Comparison of ENCODE assay signal across 22 cellular contexts in the genomic region with DNA sequence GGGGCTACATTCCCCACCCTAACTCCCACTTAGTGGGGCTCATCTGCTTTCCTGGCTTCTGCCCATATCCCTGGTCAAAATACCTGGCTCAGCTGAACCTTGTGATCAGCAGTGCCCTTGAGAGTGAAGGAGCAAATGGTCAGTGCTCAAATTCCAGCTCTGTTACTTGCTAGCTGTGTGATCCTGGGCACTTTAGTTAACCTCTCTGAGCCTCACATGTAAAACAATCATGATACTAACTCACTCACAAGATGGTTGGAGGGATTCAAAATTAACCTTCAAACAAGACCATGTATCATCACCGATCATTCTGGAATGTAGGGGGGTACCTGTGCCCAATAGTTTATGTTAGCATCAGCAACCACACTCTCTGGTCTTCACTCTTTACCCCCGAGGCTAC.
A peak's percentile ranks its signal among the peaks of the same experiment; 100 is the strongest.
DNase-seq lines count a peak whose midpoint lies in the region; ATAC-seq and TF ChIP-seq lines count a peak whose summit lies in the region.
"Had no signal": no experiment of that assay in that cellular context is flagged by ENCODE, and none has a peak within 500 bp of the region (broad histone marks: within the 10 kb centered on the region; RNA-seq: fewer than 3 reads in every experiment).

No MANE protein-coding gene starts in this region.

- peaks cover 16 to 17% of the 10 kb centered on the region in 2 donors for H3K4me1 Mint-ChIP-seq in natural killer cell treated with Interleukin-12 subunit alpha and Interleukin-12 subunit beta and Interleukin-15 and Interleukin-18, amount 100 ng/mL, for 72 hours (ENCODE audit: low read depth in 2 of 2)
- H3K4me1 Mint-ChIP-seq in natural killer cell (peaks cover 15 to 16% of the 10 kb centered on the region in 2 donors), neural progenitor cell (peaks cover 24% of the 10 kb centered on the region)

- TF ChIP-seq CTCF in natural killer cell (IDR thresholded peaks at IDR 0.05) (no peak), neural progenitor cell (IDR thresholded peaks at IDR 0.05) (no peak)

- H3K36me3 ChIP-seq in KOPT-K1 (ENCODE audit: insufficient read depth, low read length) (no peaks in the 10 kb centered on the region), neural progenitor cell (no peaks in the 10 kb centered on the region)
- H3K36me3 ChIP-seq: BE2C; BLaER1 treated with 17β-estradiol and CSF1 and Interleukin-3, amounts not matched to agents 10 nM and 100 nM had no signal

- intact Hi-C loops in natural killer cell (cut with micrococcal nuclease), result no loop called here

- no peak overlapping the region for H3K27ac Mint-ChIP-seq in natural killer cell treated with Interleukin-12 subunit alpha and Interleukin-12 subunit beta and Interleukin-15 and Interleukin-18, amount 100 ng/mL, for 72 hours
- H3K27ac Mint-ChIP-seq in natural killer cell (no peak overlapping the region), neural progenitor cell (peak overlapping the region; percentile 67)
- H3K27ac Mint-ChIP-seq: CD14-positive monocyte; CD4-positive, alpha-beta T cell; CD8-positive, alpha-beta memory T cell had no signal

- H3K4me1 ChIP-seq in neural progenitor cell, result peaks cover 13% of the 10 kb centered on the region
- H3K4me1 ChIP-seq: BE2C had no signal

- no peak for ATAC-seq in natural killer cell treated with Interleukin-12 subunit alpha and Interleukin-12 subunit beta and Interleukin-15 and Interleukin-18, amount 100 ng/mL, for 72 hours
- ATAC-seq in natural killer cell, result no peak
- ATAC-seq: A549 had no signal

- peak overlapping the region; percentile 100 for H3K27ac ChIP-seq in KOPT-K1 (ENCODE audit: low read depth, low read length, poor library complexity, severe bottlenecking)
- no peak overlapping the region for H3K27ac ChIP-seq in neural progenitor cell
- H3K27ac ChIP-seq: A549; BLaER1 treated with 17β-estradiol and CSF1 and Interleukin-3, amounts not matched to agents 10 nM and 100 nM; GM23248 had no signal

- H2AFZ ChIP-seq in neural progenitor cell (replicated peaks), result no peak overlapping the region
- H2AFZ ChIP-seq: GM23248 had no signal

- H3K9ac ChIP-seq in neural progenitor cell, result no peak overlapping the region
- H3K9ac ChIP-seq: BLaER1 treated with 17β-estradiol and CSF1 and Interleukin-3, amounts not matched to agents 10 nM and 100 nM; GM23248 had no signal

- H3F3A ChIP-seq in neural progenitor cell (ENCODE audit: low read depth), result no peaks in the 10 kb centered on the region

- H3K4me3 Mint-ChIP-seq in natural killer cell treated with Interleukin-12 subunit alpha and Interleukin-12 subunit beta and Interleukin-15 and Interleukin-18, amount 100 ng/mL, for 72 hours, result no peak overlapping the region
- no peak overlapping the region for H3K4me3 Mint-ChIP-seq in natural killer cell
- H3K4me3 Mint-ChIP-seq in neural progenitor cell, result no peak overlapping the region
- H3K4me3 Mint-ChIP-seq: CD14-positive monocyte; CD4-positive, alpha-beta T cell had no signal

- H3K36me3 Mint-ChIP-seq in natural killer cell treated with Interleukin-12 subunit alpha and Interleukin-12 subunit beta and Interleukin-15 and Interleukin-18, amount 100 ng/mL, for 72 hours, result no peaks in the 10 kb centered on the region
- H3K36me3 Mint-ChIP-seq in natural killer cell, result no peaks in the 10 kb centered on the region
- H3K36me3 Mint-ChIP-seq in neural progenitor cell, result no peaks in the 10 kb centered on the region

- DNase-seq in natural killer cell treated with Interleukin-12 subunit alpha and Interleukin-12 subunit beta and Interleukin-15 and Interleukin-18, amount 100 ng/mL, for 72 hours (ENCODE audit: low spot score), result peak; percentile 41
- no peak for DNase-seq in natural killer cell
- no peak for DNase-seq in neural progenitor cell (ENCODE audit: low spot score)
- no peak for DNase-seq in NCI-H2029 treated with DMSO at 0.1 percent for 48 hours (lab: John Stamatoyannopoulos, UW)
- no peak for DNase-seq in kidney glomerular epithelial cell (lab: John Stamatoyannopoulos, UW)
- no peak for DNase-seq in foreskin melanocyte
- DNase-seq: 8988T; ACHN; AML-193; BE2C; CD4-positive, alpha-beta T cell; CD8-positive, alpha-beta memory T cell; DMS 273 treated with DMSO at 0.1 percent for 48 hours; DMS79; GF-D8; GM23248; H7; HCEC 1CT had no signal

- H3K4me2 ChIP-seq in neural progenitor cell, result no peak overlapping the region
- H3K4me2 ChIP-seq: A549; BLaER1 treated with 17β-estradiol and CSF1 and Interleukin-3, amounts not matched to agents 10 nM and 100 nM had no signal

- H3K79me2 ChIP-seq in neural progenitor cell (ENCODE audit: low read depth), result no peaks in the 10 kb centered on the region

- H4K20me1 ChIP-seq in neural progenitor cell (ENCODE audit: low read depth), result no peaks in the 10 kb centered on the region
- H4K20me1 ChIP-seq: BLaER1 treated with 17β-estradiol and CSF1 and Interleukin-3, amounts not matched to agents 10 nM and 100 nM had no signal

- H3K9me3 Mint-ChIP-seq in natural killer cell treated with Interleukin-12 subunit alpha and Interleukin-12 subunit beta and Interleukin-15 and Interleukin-18, amount 100 ng/mL, for 72 hours, result no peaks in the 10 kb centered on the region
- H3K9me3 Mint-ChIP-seq in natural killer cell (no peaks in the 10 kb centered on the region), neural progenitor cell (peaks cover 4% of the 10 kb centered on the region)
- H3K9me3 Mint-ChIP-seq: CD4-positive, alpha-beta T cell had no signal

- peaks cover 51 to 52% of the 10 kb centered on the region in 2 donors for H3K27me3 Mint-ChIP-seq in natural killer cell treated with Interleukin-12 subunit alpha and Interleukin-12 subunit beta and Interleukin-15 and Interleukin-18, amount 100 ng/mL, for 72 hours
- peaks cover 42 to 75% of the 10 kb centered on the region in 2 donors for H3K27me3 Mint-ChIP-seq in natural killer cell (ENCODE audit: low read depth in 2 of 2)
- peaks cover 3% of the 10 kb centered on the region for H3K27me3 Mint-ChIP-seq in neural progenitor cell (ENCODE audit: insufficient read depth, low read depth)
- H3K27me3 Mint-ChIP-seq: CD4-positive, alpha-beta T cell had no signal

- no peak overlapping the region for H3K4me3 ChIP-seq in neural progenitor cell
- H3K4me3 ChIP-seq: A549; BLaER1 treated with 17β-estradiol and CSF1 and Interleukin-3, amounts not matched to agents 10 nM and 100 nM; GM23248 had no signal

- peaks cover 36% of the 10 kb centered on the region for H3K9me3 ChIP-seq in KOPT-K1 (ENCODE audit: insufficient read depth, low read length, poor library complexity, severe bottlenecking)
- no peaks in the 10 kb centered on the region for H3K9me3 ChIP-seq in neural progenitor cell (ENCODE audit: low read depth)
- H3K9me3 ChIP-seq: BE2C had no signal

- H3K27me3 ChIP-seq in neural progenitor cell, result no peaks in the 10 kb centered on the region
- H3K27me3 ChIP-seq: BE2C; BLaER1 treated with 17β-estradiol and CSF1 and Interleukin-3, amounts not matched to agents 10 nM and 100 nM had no signal
